ENCODE assay signal across 8 cellular contexts in genomic region chrX:7147978-7148824, GRCh38. TPM values are rescaled to one million over a fixed set of nuclear protein-coding genes. Genes with fewer than 3 reads are reported as not detected.
DNase-seq lines count a peak whose midpoint lies in the region; ATAC-seq and TF ChIP-seq lines count a peak whose summit lies in the region.

Gene PUDP, minus strand, starts transcription at chrX:7148153. Its CDS starts 40 bp downstream, at chrX:7148113.

- H3K27me3 Mint-ChIP-seq in activated B cell treated with CpG ODN at 0.5 μM for 24 hours = no peaks in the 10 kb centered on the region

- no peaks in the 10 kb centered on the region for H3K9me3 Mint-ChIP-seq in activated B cell treated with CpG ODN at 0.5 μM for 24 hours

- POLR2A ChIA-PET in activated B cell treated with CpG ODN at 0.5 μM for 24 hours (lab: Charles Lee) = no interaction called here

- peak within 1 kb of the TSS; percentile 88 for H3K27ac Mint-ChIP-seq in activated B cell treated with CpG ODN at 0.5 μM for 24 hours

- peak within 1 kb of the TSS; percentile 76 to 79 for H3K4me3 ChIP-seq in cardiac fibroblast (replicated peaks in 1 of 2; ENCODE audit: low read depth in 2 of 2, low read length in 2 of 2)

- intact Hi-C loops in activated B cell treated with CpG ODN at 0.5 μM for 24 hours (cut with micrococcal nuclease) = loop anchor here (1.0 to 2.0 kb wide), 4 partner anchors 37 to 778 kb away; no protein-coding TSS in a partner anchor

- CTCF ChIA-PET in activated B cell treated with CpG ODN at 0.5 μM for 24 hours (lab: Charles Lee) = no interaction called here

- ATAC-seq in GM18907 (IDR thresholded peaks at IDR 0.05; ENCODE audit: unreplicated experiment) (peak; percentile 86), HG03135 (IDR thresholded peaks at IDR 0.05; ENCODE audit: unreplicated experiment) (peak; percentile 78), activated B cell treated with CpG ODN at 0.5 μM for 24 hours (ENCODE audit: low read depth) (peak; percentile 85)

- no peaks in the 10 kb centered on the region for H3K36me3 Mint-ChIP-seq in activated B cell treated with CpG ODN at 0.5 μM for 24 hours (ENCODE audit: low read depth)

- TF ChIP-seq CTCF in activated B cell treated with CpG ODN at 0.5 μM for 24 hours (IDR thresholded peaks at IDR 0.05) = no peak
- no peak for TF ChIP-seq CTCF in cardiac fibroblast (IDR thresholded peaks at IDR 0.05; ENCODE audit: low read depth, low read length)

- DNase-seq in AG08395 (ENCODE audit: low spot score) (peak; percentile 100), NCI-H2227 treated with DMSO at 0.1 percent for 48 hours (lab: John Stamatoyannopoulos, UW) (peak; percentile 92), activated B cell treated with CpG ODN at 0.5 μM for 24 hours (peak; percentile 80), cardiac fibroblast (ENCODE audit: low read depth in 2 of 2) (peak; percentile 73 to 82), iris pigment epithelial cell (ENCODE audit: low read depth) (peak; percentile 82)
- DNase-seq in stimulated activated CD4-positive, alpha-beta T cell treated with anti-CD3 and anti-CD28 coated beads, Interleukin-12 subunit alpha, Interleukin-12 subunit beta, amount 100 ng/mL, for 24 hours (ENCODE audit: low read depth in 2 of 2) = peak; percentile 52 to 65

- peaks cover 9% of the 10 kb centered on the region for H3K4me1 Mint-ChIP-seq in activated B cell treated with CpG ODN at 0.5 μM for 24 hours

- peak within 1 kb of the TSS; percentile 89 for H3K4me3 Mint-ChIP-seq in activated B cell treated with CpG ODN at 0.5 μM for 24 hours

RNA-seq across cellular contexts. Expression of gene PUDP, which starts in this region (rescaled TPM):
- 14.0 and 15.0 TPM in 2 replicates for total RNA-seq in activated B cell treated with CpG ODN at 0.5 μM for 24 hours

Comparison
In these comparisons a context has a peak if more than half of its experiments do, and no peak if none do; other contexts are left out.
1. Peak in every context shown above with its lines: DNase-seq, ATAC-seq and H3K4me3 ChIP-seq.